ENCODE assay signal across 8 cellular contexts in the genomic region with DNA sequence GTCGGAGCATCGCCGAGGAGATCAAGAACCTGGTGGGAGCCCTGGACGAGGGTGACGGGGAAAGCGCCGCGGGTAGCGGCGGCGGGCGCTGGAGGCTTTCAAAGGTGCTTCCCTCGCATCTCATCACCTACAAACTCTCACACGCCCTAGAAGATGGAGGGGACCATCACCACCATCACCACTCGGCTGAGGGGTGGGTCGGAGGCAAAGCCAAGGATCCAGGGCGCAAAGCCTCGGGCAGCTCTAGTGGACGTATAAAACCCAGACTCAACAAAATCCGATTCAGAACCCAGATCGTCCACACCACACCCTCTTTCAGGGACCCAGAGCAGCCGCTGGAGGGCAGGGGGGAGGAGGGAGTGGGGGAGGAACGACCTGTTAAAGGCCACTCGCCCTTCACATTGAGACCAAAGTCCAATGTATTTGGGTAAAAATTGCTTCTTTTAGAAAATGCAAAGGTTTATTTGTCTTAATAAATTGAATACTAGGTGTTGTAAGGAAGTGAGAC. TPM values are rescaled to one million over a fixed set of nuclear protein-coding genes. Genes with fewer than 3 reads are reported as not detected.
DNase-seq lines count a peak whose midpoint lies in the region; ATAC-seq, FAIRE-seq and TF ChIP-seq lines count a peak whose summit lies in the region.

No MANE protein-coding gene starts in this region.

- CTCF ChIA-PET in AG04450 (lab: Charles Lee) = interaction anchor here (1.5 kb wide), 1 partner anchor 71 kb away, joined by 3 read pairs; no protein-coding TSS in a partner anchor

- no peak for ATAC-seq in naive thymus-derived CD8-positive, alpha-beta T cell

- H3K4me1 Mint-ChIP-seq in naive thymus-derived CD8-positive, alpha-beta T cell = peaks cover 5 to 15% (median 11%) of the 10 kb centered on the region in 4 donors

- H3K27ac ChIP-seq in AG04450 (ENCODE audit: low read depth, low read length) (no peak overlapping the region), epithelial cell of prostate (peak overlapping the region; percentile 98)

- H3K27me3 ChIP-seq in AG04450 (ENCODE audit: control insufficient read depth, insufficient read depth, low read length) (no peaks in the 10 kb centered on the region), HAP-1 (ENCODE audit: low read depth) (no peaks in the 10 kb centered on the region; the same call in 1 of the 2 replicates)

- peaks cover 0 to 25% (median 4%) of the 10 kb centered on the region in 9 donors for H3K9me3 Mint-ChIP-seq in naive thymus-derived CD8-positive, alpha-beta T cell

- H3K4me3 Mint-ChIP-seq in naive thymus-derived CD8-positive, alpha-beta T cell = peak overlapping the region; percentile 26 to 68 (median 59)

- H3K27me3 Mint-ChIP-seq in naive thymus-derived CD8-positive, alpha-beta T cell = peaks cover 26 to 80% (median 53%) of the 10 kb centered on the region in 5 donors

- TF ChIP-seq CTCF in AG04450 (IDR thresholded peaks at IDR 0.05; ENCODE audit: low read depth, low read length) = 0 out of 2 replicates have a peak, but pooled peaks have one; percentile 4

- H3K9me3 ChIP-seq in AG04450 (ENCODE audit: control insufficient read depth, insufficient read depth, low read length) (peaks cover 5% of the 10 kb centered on the region; the same call in 1 of the 2 replicates), HAP-1 (no peaks in the 10 kb centered on the region)

- H3K4me3 ChIP-seq in AG04450 (ENCODE audit: low read depth, low read length) = peak overlapping the region; percentile 64
- H3K4me3 ChIP-seq in HAP-1 = no peak overlapping the region

- POLR2A ChIA-PET in AG04450 (lab: Yijun Ruan, JAX) = interaction anchor here (0.9 to 1.5 kb wide), 2 partner anchors 8 to 119 kb away, joined by 3 read pairs; no protein-coding TSS in a partner anchor
- POLR2A ChIA-PET in naive thymus-derived CD8-positive, alpha-beta T cell (lab: Charles Lee) = interaction anchor here (0.6 kb wide), 1 partner anchor 19 kb away, joined by 3 read pairs; no protein-coding TSS in a partner anchor

- DNase-seq in AG04450 (ENCODE audit: low read depth, low spot score) (no peak), HuH-7 (ENCODE audit: low spot score) (peak; percentile 45), epithelial cell of prostate (ENCODE audit: low read depth, low spot score) (no peak), HAP-1 (ENCODE audit: low spot score in 2 of 2) (no peak), Kasumi-1 (lab: John Stamatoyannopoulos, UW) (no peak), middle frontal gyrus (ENCODE audit: extremely low spot score, low spot score) (no peak), HTR-8/SVneo (ENCODE audit: insufficient read length, low spot score) (no peak)
- DNase-seq in naive thymus-derived CD8-positive, alpha-beta T cell = no peak

- H3K4me1 ChIP-seq in HAP-1 = peaks cover 11% of the 10 kb centered on the region

- no peak for FAIRE-seq in HTR-8/SVneo (lab: Jason Lieb, UNC)

- H3K27ac Mint-ChIP-seq in naive thymus-derived CD8-positive, alpha-beta T cell = no peak overlapping the region

- H3K36me3 ChIP-seq in HAP-1 (replicated peaks) = no peaks in the 10 kb centered on the region

- in situ Hi-C loops in HAP-1 (cut with MboI; ENCODE audit: low sequenced_read_pairs) = no loop called here

- H3K36me3 Mint-ChIP-seq in naive thymus-derived CD8-positive, alpha-beta T cell = peaks cover 5 to 11% (median 6%) of the 10 kb centered on the region in 3 donors

RNA-seq across cellular contexts. Expression of gene SOWAHC, which starts 1.5 kb away (rescaled TPM):
- 3.9 and 4.6 TPM in 2 replicates for polyA plus RNA-seq in AG04450 (2011; rRNA removed)
- polyA minus RNA-seq in AG04450 (2011; rRNA and poly(A)+ RNA removed) = 2.8 and 4.1 TPM in 2 replicates
- total RNA-seq in naive thymus-derived CD8-positive, alpha-beta T cell = under 1 TPM in 1 of 2 experiments, not detected in 1; 0.16 TPM
- polyA plus RNA-seq in naive thymus-derived CD8-positive, alpha-beta T cell = under 1 TPM in 2 of 3 donors, not detected in 1; 0.05 to 0.12 TPM

RNA-seq across cellular contexts. Expression of gene SEPTIN10, which starts 1.9 kb away (rescaled TPM):
- polyA plus RNA-seq in AG04450 (2011; rRNA removed) = 81.6 and 105 TPM in 2 replicates
- polyA minus RNA-seq in AG04450 (2011; rRNA and poly(A)+ RNA removed) = 68.2 and 84.9 TPM in 2 replicates
- not detected for total RNA-seq in naive thymus-derived CD8-positive, alpha-beta T cell
- polyA plus RNA-seq in naive thymus-derived CD8-positive, alpha-beta T cell = under 1 TPM in 1 of 3 donors, not detected in 2; 0.42 TPM

Comparison
In these comparisons a context has a peak if more than half of its experiments do, and no peak if none do; other contexts are left out.
1. RNA of gene SEPTIN10, which starts 1.9 kb away (polyA plus RNA-seq): 81.6 to 105 TPM in AG04450; 0.42 TPM in naive thymus-derived CD8-positive, alpha-beta T cell; every median in the first group is over 10 times any median in the second.